In the genomic region with DNA sequence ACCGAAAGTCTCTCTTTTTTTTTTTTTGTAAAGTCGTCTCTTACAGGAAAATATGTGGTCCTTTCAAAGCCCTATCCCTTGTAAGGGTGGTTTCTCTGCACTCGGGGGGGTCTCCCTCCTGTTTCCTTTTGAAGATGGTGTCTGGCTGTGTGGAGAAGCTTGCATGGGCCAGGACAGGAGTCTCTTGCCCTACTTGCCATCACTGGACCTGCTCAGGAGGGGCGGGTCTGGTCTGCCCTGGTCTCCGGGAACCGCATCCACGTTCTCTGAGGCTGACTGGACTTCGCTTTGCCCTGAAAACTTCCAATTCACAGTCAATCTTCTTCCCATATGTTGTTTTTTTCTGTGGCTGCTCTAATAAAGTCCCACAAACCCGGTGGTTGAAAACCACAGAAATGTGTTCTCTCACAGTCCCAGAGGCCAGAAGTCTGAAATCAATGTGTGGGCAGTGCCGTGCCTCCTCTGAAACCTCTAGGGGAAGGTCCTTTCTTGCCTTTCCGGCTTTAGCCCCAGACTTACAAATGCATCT, we compare ENCODE assay signal across 8 cellular contexts.
A peak's percentile ranks its signal among the peaks of the same experiment; 100 is the strongest.
DNase-seq lines count a peak whose midpoint lies in the region; ATAC-seq and TF ChIP-seq lines count a peak whose summit lies in the region.

No MANE protein-coding gene starts in this region.

- no peaks in the 10 kb centered on the region for H3K36me3 ChIP-seq in DND-41 (ENCODE audit: insufficient read depth, low read length)
- no peaks in the 10 kb centered on the region for H3K36me3 ChIP-seq in effector memory CD4-positive, alpha-beta T cell (ENCODE audit: control insufficient read depth, insufficient read depth, low read length)

- no peak overlapping the region for H3K4me2 ChIP-seq in DND-41 (ENCODE audit: insufficient read depth, low read length)

- no peaks in the 10 kb centered on the region; the same call in 1 of the 2 replicates for H3K4me1 ChIP-seq in DND-41 (ENCODE audit: insufficient read depth, low read length)
- peaks cover 19% of the 10 kb centered on the region for H3K4me1 ChIP-seq in effector memory CD4-positive, alpha-beta T cell (ENCODE audit: control insufficient read depth, insufficient read depth, low read length, poor library complexity, severe bottlenecking)

- DNase-seq in DND-41 (peak; percentile 19), LHCN-M2 (ENCODE audit: low read depth) (peak; percentile 88), NCI-H748 treated with DMSO at 0.1 percent for 48 hours (lab: John Stamatoyannopoulos, UW) (no peak), NCI-H2227 (lab: John Stamatoyannopoulos, UW; ENCODE audit: unreplicated experiment) (no peak), globus pallidus (ENCODE audit: low spot score) (no peak), NCI-H1417 (lab: John Stamatoyannopoulos, UW) (no peak)
- no peak for DNase-seq in effector memory CD4-positive, alpha-beta T cell

- H2AFZ ChIP-seq in DND-41 (ENCODE audit: low read depth, low read length), result no peak overlapping the region

- H3K79me2 ChIP-seq in DND-41 (ENCODE audit: insufficient read depth, low read length), result no peaks in the 10 kb centered on the region

- no peak for TF ChIP-seq CTCF in DND-41 (IDR thresholded peaks at IDR 0.05; ENCODE audit: borderline replicate concordance, extremely low read depth, low read length, poor library complexity, severe bottlenecking)

- no peak for ATAC-seq in DND-41 (ENCODE audit: insufficient read depth, low read depth)
- peak; percentile 56 for ATAC-seq in GM21367 (IDR thresholded peaks at IDR 0.05; ENCODE audit: unreplicated experiment)

- H3K27me3 ChIP-seq in DND-41 (ENCODE audit: insufficient read depth, low read length, poor library complexity), result peaks cover 4% of the 10 kb centered on the region
- H3K27me3 ChIP-seq in effector memory CD4-positive, alpha-beta T cell (replicated peaks; ENCODE audit: control insufficient read depth, insufficient read depth, low read length, poor library complexity, severe bottlenecking), result no peaks in the 10 kb centered on the region

- no peak overlapping the region for H3K27ac ChIP-seq in DND-41 (ENCODE audit: low read length)
- no peak overlapping the region for H3K27ac ChIP-seq in effector memory CD4-positive, alpha-beta T cell (ENCODE audit: insufficient read depth, low read length, poor library complexity, severe bottlenecking)

- no peak overlapping the region for H3K4me3 ChIP-seq in DND-41 (ENCODE audit: low read depth in 1 of 2, low read length in 2 of 2)
- peak overlapping the region; percentile 11 for H3K4me3 ChIP-seq in effector memory CD4-positive, alpha-beta T cell (ENCODE audit: insufficient read depth, low read depth, low read length, poor library complexity, severe bottlenecking)

- H3K9ac ChIP-seq in DND-41 (ENCODE audit: low read depth, low read length), result no peak overlapping the region

- H4K20me1 ChIP-seq in DND-41 (ENCODE audit: insufficient read depth, low read length), result no peaks in the 10 kb centered on the region

- H3K9me3 ChIP-seq in DND-41 (ENCODE audit: insufficient read depth, low read length, severe bottlenecking), result no peaks in the 10 kb centered on the region
- H3K9me3 ChIP-seq in effector memory CD4-positive, alpha-beta T cell (ENCODE audit: control insufficient read depth, low read length), result no peaks in the 10 kb centered on the region

Comparison
In these comparisons a context has a peak if more than half of its experiments do, and no peak if none do; other contexts are left out.
1. DNase-seq: peak in DND-41 (single experiment) and LHCN-M2 (single experiment); none in effector memory CD4-positive, alpha-beta T cell (0 of 3), NCI-H748 treated with DMSO at 0.1 percent for 48 hours (single experiment), NCI-H2227 (single experiment), globus pallidus (single experiment) and NCI-H1417 (0 of 3).